15 cellular contexts compared by ENCODE assay signal in genomic region chr10:133455611-133456031, GRCh38. TPM values are rescaled to one million over a fixed set of nuclear protein-coding genes. Genes with fewer than 3 reads are reported as not detected.
"Had no signal": no experiment of that assay in that cellular context is flagged by ENCODE, and none has a peak within 500 bp of the region (broad histone marks: within the 10 kb centered on the region; RNA-seq: fewer than 3 reads in every experiment).

No MANE protein-coding gene starts in this region.

- H3K4me1 ChIP-seq: esophagus squamous epithelium, thyroid gland had no signal

- H3K27me3 ChIP-seq: esophagus squamous epithelium, hepatocyte, thyroid gland had no signal

- H3K4me2 ChIP-seq: hepatocyte had no signal

- H3K27me3 Mint-ChIP-seq: activated B cell treated with CpG ODN at 0.5 μM for 24 hours had no signal

- H3K4me3 ChIP-seq: esophagus squamous epithelium, hepatocyte, thyroid gland had no signal

- H3K4me1 Mint-ChIP-seq: activated B cell treated with CpG ODN at 0.5 μM for 24 hours, nephron progenitor cell had no signal

- H3K36me3 ChIP-seq: thyroid gland had no signal

- H2AFZ ChIP-seq: hepatocyte had no signal

- H3K4me3 Mint-ChIP-seq: activated B cell treated with CpG ODN at 0.5 μM for 24 hours, nephron progenitor cell had no signal

- H3K27ac ChIP-seq: esophagus squamous epithelium, hepatocyte, thyroid gland had no signal

- H3K9me3 ChIP-seq: esophagus squamous epithelium, thyroid gland had no signal

- H3K9me3 Mint-ChIP-seq: activated B cell treated with CpG ODN at 0.5 μM for 24 hours; activated T-helper 2 cell treated with anti-CD3 and anti-CD28 coated beads, Interferon-gamma antibody, Interleukin-2, Interleukin-4, amounts not matched to agents 10 μg/mL and 5 μg/mL and 100 μg/mL, durations not matched to agents 14 hours and 24 hours and 36 hours had no signal

- H3K27ac Mint-ChIP-seq: activated B cell treated with CpG ODN at 0.5 μM for 24 hours; activated T-helper 2 cell treated with anti-CD3 and anti-CD28 coated beads, Interferon-gamma antibody, Interleukin-2, Interleukin-4, amounts not matched to agents 10 μg/mL and 5 μg/mL and 100 μg/mL, durations not matched to agents 14 hours and 24 hours and 36 hours; nephron progenitor cell had no signal

- DNase-seq: activated B cell treated with CpG ODN at 0.5 μM for 24 hours; activated CD4-positive, alpha-beta T cell treated with anti-CD3 and anti-CD28 coated beads for 48 hours; activated naive CD4-positive, alpha-beta T cell treated with anti-CD3 and anti-CD28 coated beads, Interleukin-2, amount 50 U/mL, for 16 hours; caudate nucleus; esophagus squamous epithelium; nephron progenitor cell; stimulated activated CD4-positive, alpha-beta T cell treated with anti-CD3 and anti-CD28 coated beads, Interleukin-12 subunit alpha, Interleukin-12 subunit beta, amount 100 ng/mL, for 4 hours; stimulated activated CD4-positive, alpha-beta T cell treated with anti-CD3 and anti-CD28 coated beads, Interleukin-2, amount 100 ng/mL, for 24 hours; thyroid gland had no signal

RNA-seq across cellular contexts. Expression of gene SPRN, which starts 31.2 kb away (rescaled TPM):
- total RNA-seq: activated B cell treated with CpG ODN at 0.5 μM for 24 hours; activated CD8-positive, alpha-beta memory T cell treated with anti-CD3 and anti-CD28 coated beads for 36 hours; activated T-helper 2 cell treated with anti-CD3 and anti-CD28 coated beads, Interferon-gamma antibody, Interleukin-2, Interleukin-4, amounts not matched to agents 10 μg/mL and 5 μg/mL and 100 μg/mL, durations not matched to agents 14 hours and 24 hours and 36 hours; esophagus squamous epithelium; liver; omental fat pad; T-helper 2 cell treated with Interferon-gamma antibody and Interleukin-4, amounts not matched to agents 100 ng/mL and 5 ng/mL, for 36 hours had no signal
